1 cellular context compared by ENCODE assay signal in genomic region chr1:202551683-202552082, GRCh38.
TF ChIP-seq lines count a peak whose summit lies in the region.

No MANE protein-coding gene starts in this region.

TF ChIP-seq in K562, 482 proteins besides CTCF, POLR2A, EP300 and RAD21 (continued from another document and continues in another):
- TF ChIP-seq, protein P1, sequence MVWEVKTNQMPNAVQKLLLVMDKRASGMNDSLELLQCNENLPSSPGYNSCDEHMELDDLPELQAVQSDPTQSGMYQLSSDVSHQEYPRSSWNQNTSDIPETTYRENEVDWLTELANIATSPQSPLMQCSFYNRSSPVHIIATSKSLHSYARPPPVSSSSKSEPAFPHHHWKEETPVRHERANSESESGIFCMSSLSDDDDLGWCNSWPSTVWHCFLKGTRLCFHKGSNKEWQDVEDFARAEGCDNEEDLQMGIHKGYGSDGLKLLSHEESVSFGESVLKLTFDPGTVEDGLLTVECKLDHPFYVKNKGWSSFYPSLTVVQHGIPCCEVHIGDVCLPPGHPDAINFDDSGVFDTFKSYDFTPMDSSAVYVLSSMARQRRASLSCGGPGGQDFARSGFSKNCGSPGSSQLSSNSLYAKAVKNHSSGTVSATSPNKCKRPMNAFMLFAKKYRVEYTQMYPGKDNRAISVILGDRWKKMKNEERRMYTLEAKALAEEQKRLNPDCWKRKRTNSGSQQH (CRISPR knock-in tag; IDR thresholded peaks at IDR 0.05): no peak
- TF ChIP-seq SMAD4 (CRISPR knock-in tag; conservative IDR thresholded peaks at IDR 0.05): no peak
- no peak for TF ChIP-seq DLX4 (CRISPR knock-in tag; IDR thresholded peaks at IDR 0.05)
- TF ChIP-seq CBX2 (IDR thresholded peaks at IDR 0.05; ENCODE audit: insufficient read depth, low read length, poor library complexity, severe bottlenecking): no peak
- TF ChIP-seq, protein P2, sequence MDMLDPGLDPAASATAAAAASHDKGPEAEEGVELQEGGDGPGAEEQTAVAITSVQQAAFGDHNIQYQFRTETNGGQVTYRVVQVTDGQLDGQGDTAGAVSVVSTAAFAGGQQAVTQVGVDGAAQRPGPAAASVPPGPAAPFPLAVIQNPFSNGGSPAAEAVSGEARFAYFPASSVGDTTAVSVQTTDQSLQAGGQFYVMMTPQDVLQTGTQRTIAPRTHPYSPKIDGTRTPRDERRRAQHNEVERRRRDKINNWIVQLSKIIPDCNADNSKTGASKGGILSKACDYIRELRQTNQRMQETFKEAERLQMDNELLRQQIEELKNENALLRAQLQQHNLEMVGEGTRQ (CRISPR knock-in tag; IDR thresholded peaks at IDR 0.05): no peak
- no peak for TF ChIP-seq POLR3A (IDR thresholded peaks at IDR 0.05; ENCODE audit: borderline replicate concordance, extremely low read depth, insufficient read depth, insufficient read length)
- no peak for TF ChIP-seq EZH2 (IDR thresholded peaks at IDR 0.05; ENCODE audit: borderline replicate concordance, low read depth, low read length)
- no peak for TF ChIP-seq LCOR (CRISPR knock-in tag; IDR thresholded peaks at IDR 0.05)
- TF ChIP-seq MCM3 (IDR thresholded peaks at IDR 0.05): no peak
- TF ChIP-seq ARID1B (IDR thresholded peaks at IDR 0.05): peak; percentile 46
- no peak for TF ChIP-seq RBM17 (IDR thresholded peaks at IDR 0.05; ENCODE audit: borderline replicate concordance, low read depth, low read length)
- peak; percentile 80; the same call in 1 of the 2 replicates for TF ChIP-seq ZNF134 (CRISPR knock-in tag; conservative IDR thresholded peaks at IDR 0.05)
- no peak for TF ChIP-seq SMAD3 (CRISPR knock-in tag; conservative IDR thresholded peaks at IDR 0.05)
- no peak for TF ChIP-seq ATF1 (CRISPR knock-in tag; IDR thresholded peaks at IDR 0.05)
- TF ChIP-seq ATF1 (tag; IDR thresholded peaks at IDR 0.05): no peak
- TF ChIP-seq STAG1 (CRISPR knock-in tag; IDR thresholded peaks at IDR 0.05; ENCODE audit: borderline replicate concordance): no peak
- TF ChIP-seq TCFL5 (CRISPR knock-in tag; conservative IDR thresholded peaks at IDR 0.05): no peak
- TF ChIP-seq GATAD2A (IDR thresholded peaks at IDR 0.05): no peak
- peak; percentile 69 to 77; a peak in 3 of 4 replicates for TF ChIP-seq KDM1A (IDR thresholded peaks at IDR 0.05)
- TF ChIP-seq ZBTB17 (CRISPR knock-in tag; IDR thresholded peaks at IDR 0.05): no peak
- no peak for TF ChIP-seq ZNF707 (CRISPR knock-in tag; conservative IDR thresholded peaks at IDR 0.05)
- no peak for TF ChIP-seq HMG20B (CRISPR knock-in tag; IDR thresholded peaks at IDR 0.05)
- TF ChIP-seq ZSCAN32 (CRISPR knock-in tag; IDR thresholded peaks at IDR 0.05): no peak
- TF ChIP-seq E2F4 (CRISPR knock-in tag; IDR thresholded peaks at IDR 0.05; ENCODE audit: low read depth): no peak
- no peak for TF ChIP-seq KLF1 (tag; IDR thresholded peaks at IDR 0.05)
- TF ChIP-seq GATA2 (CRISPR knock-in tag; IDR thresholded peaks at IDR 0.05): peak; percentile 44
- TF ChIP-seq, protein P3, sequence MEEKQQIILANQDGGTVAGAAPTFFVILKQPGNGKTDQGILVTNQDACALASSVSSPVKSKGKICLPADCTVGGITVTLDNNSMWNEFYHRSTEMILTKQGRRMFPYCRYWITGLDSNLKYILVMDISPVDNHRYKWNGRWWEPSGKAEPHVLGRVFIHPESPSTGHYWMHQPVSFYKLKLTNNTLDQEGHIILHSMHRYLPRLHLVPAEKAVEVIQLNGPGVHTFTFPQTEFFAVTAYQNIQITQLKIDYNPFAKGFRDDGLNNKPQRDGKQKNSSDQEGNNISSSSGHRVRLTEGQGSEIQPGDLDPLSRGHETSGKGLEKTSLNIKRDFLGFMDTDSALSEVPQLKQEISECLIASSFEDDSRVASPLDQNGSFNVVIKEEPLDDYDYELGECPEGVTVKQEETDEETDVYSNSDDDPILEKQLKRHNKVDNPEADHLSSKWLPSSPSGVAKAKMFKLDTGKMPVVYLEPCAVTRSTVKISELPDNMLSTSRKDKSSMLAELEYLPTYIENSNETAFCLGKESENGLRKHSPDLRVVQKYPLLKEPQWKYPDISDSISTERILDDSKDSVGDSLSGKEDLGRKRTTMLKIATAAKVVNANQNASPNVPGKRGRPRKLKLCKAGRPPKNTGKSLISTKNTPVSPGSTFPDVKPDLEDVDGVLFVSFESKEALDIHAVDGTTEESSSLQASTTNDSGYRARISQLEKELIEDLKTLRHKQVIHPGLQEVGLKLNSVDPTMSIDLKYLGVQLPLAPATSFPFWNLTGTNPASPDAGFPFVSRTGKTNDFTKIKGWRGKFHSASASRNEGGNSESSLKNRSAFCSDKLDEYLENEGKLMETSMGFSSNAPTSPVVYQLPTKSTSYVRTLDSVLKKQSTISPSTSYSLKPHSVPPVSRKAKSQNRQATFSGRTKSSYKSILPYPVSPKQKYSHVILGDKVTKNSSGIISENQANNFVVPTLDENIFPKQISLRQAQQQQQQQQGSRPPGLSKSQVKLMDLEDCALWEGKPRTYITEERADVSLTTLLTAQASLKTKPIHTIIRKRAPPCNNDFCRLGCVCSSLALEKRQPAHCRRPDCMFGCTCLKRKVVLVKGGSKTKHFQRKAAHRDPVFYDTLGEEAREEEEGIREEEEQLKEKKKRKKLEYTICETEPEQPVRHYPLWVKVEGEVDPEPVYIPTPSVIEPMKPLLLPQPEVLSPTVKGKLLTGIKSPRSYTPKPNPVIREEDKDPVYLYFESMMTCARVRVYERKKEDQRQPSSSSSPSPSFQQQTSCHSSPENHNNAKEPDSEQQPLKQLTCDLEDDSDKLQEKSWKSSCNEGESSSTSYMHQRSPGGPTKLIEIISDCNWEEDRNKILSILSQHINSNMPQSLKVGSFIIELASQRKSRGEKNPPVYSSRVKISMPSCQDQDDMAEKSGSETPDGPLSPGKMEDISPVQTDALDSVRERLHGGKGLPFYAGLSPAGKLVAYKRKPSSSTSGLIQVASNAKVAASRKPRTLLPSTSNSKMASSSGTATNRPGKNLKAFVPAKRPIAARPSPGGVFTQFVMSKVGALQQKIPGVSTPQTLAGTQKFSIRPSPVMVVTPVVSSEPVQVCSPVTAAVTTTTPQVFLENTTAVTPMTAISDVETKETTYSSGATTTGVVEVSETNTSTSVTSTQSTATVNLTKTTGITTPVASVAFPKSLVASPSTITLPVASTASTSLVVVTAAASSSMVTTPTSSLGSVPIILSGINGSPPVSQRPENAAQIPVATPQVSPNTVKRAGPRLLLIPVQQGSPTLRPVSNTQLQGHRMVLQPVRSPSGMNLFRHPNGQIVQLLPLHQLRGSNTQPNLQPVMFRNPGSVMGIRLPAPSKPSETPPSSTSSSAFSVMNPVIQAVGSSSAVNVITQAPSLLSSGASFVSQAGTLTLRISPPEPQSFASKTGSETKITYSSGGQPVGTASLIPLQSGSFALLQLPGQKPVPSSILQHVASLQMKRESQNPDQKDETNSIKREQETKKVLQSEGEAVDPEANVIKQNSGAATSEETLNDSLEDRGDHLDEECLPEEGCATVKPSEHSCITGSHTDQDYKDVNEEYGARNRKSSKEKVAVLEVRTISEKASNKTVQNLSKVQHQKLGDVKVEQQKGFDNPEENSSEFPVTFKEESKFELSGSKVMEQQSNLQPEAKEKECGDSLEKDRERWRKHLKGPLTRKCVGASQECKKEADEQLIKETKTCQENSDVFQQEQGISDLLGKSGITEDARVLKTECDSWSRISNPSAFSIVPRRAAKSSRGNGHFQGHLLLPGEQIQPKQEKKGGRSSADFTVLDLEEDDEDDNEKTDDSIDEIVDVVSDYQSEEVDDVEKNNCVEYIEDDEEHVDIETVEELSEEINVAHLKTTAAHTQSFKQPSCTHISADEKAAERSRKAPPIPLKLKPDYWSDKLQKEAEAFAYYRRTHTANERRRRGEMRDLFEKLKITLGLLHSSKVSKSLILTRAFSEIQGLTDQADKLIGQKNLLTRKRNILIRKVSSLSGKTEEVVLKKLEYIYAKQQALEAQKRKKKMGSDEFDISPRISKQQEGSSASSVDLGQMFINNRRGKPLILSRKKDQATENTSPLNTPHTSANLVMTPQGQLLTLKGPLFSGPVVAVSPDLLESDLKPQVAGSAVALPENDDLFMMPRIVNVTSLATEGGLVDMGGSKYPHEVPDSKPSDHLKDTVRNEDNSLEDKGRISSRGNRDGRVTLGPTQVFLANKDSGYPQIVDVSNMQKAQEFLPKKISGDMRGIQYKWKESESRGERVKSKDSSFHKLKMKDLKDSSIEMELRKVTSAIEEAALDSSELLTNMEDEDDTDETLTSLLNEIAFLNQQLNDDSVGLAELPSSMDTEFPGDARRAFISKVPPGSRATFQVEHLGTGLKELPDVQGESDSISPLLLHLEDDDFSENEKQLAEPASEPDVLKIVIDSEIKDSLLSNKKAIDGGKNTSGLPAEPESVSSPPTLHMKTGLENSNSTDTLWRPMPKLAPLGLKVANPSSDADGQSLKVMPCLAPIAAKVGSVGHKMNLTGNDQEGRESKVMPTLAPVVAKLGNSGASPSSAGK (IDR thresholded peaks at IDR 0.05): no peak
- no peak for TF ChIP-seq MTA3 (IDR thresholded peaks at IDR 0.05; ENCODE audit: borderline replicate concordance)
- TF ChIP-seq CBX3 (IDR thresholded peaks at IDR 0.05; ENCODE audit: borderline replicate concordance in 1 of 2, low read length in 2 of 2): no peak
- TF ChIP-seq TCF3 (CRISPR knock-in tag; IDR thresholded peaks at IDR 0.05): peak; percentile 40; the same call in 1 of the 2 replicates
- peak; percentile 90 for TF ChIP-seq NFIC (IDR thresholded peaks at IDR 0.05)
- TF ChIP-seq ZBTB7A (IDR thresholded peaks at IDR 0.05; ENCODE audit: borderline replicate concordance, control insufficient read depth, low read depth, low read length): no peak
- 0 out of 2 replicates have a peak, but pooled peaks have one; percentile 26 for TF ChIP-seq SOX6 (IDR thresholded peaks at IDR 0.05)
- TF ChIP-seq ZNF398 (CRISPR knock-in tag; IDR thresholded peaks at IDR 0.05): no peak
- TF ChIP-seq ZNF224 (CRISPR knock-in tag; IDR thresholded peaks at IDR 0.05): no peak
- no peak for TF ChIP-seq BRF1 (IDR thresholded peaks at IDR 0.05; ENCODE audit: borderline replicate concordance, extremely low read depth, insufficient read length)
- peak; percentile 84 for TF ChIP-seq CTBP1 (IDR thresholded peaks at IDR 0.05; ENCODE audit: borderline replicate concordance)
- TF ChIP-seq, protein P4, sequence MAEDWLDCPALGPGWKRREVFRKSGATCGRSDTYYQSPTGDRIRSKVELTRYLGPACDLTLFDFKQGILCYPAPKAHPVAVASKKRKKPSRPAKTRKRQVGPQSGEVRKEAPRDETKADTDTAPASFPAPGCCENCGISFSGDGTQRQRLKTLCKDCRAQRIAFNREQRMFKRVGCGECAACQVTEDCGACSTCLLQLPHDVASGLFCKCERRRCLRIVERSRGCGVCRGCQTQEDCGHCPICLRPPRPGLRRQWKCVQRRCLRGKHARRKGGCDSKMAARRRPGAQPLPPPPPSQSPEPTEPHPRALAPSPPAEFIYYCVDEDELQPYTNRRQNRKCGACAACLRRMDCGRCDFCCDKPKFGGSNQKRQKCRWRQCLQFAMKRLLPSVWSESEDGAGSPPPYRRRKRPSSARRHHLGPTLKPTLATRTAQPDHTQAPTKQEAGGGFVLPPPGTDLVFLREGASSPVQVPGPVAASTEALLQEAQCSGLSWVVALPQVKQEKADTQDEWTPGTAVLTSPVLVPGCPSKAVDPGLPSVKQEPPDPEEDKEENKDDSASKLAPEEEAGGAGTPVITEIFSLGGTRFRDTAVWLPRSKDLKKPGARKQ (CRISPR knock-in tag; IDR thresholded peaks at IDR 0.05): no peak
- no peak for TF ChIP-seq ZNF197 (CRISPR knock-in tag; IDR thresholded peaks at IDR 0.05; ENCODE audit: low read depth)
- TF ChIP-seq, protein P5, sequence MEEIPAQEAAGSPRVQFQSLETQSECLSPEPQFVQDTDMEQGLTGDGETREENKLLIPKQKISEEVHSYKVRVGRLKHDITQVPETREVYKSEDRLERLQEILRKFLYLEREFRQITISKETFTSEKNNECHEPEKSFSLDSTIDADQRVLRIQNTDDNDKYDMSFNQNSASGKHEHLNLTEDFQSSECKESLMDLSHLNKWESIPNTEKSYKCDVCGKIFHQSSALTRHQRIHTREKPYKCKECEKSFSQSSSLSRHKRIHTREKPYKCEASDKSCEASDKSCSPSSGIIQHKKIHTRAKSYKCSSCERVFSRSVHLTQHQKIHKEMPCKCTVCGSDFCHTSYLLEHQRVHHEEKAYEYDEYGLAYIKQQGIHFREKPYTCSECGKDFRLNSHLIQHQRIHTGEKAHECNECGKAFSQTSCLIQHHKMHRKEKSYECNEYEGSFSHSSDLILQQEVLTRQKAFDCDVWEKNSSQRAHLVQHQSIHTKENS (CRISPR knock-in tag; IDR thresholded peaks at IDR 0.05): no peak
- TF ChIP-seq DDX20 (tag; IDR thresholded peaks at IDR 0.05; ENCODE audit: low read depth): no peak
- TF ChIP-seq ZNF561 (CRISPR knock-in tag; conservative IDR thresholded peaks at IDR 0.05): no peak
- TF ChIP-seq U2AF1 (optimal IDR thresholded peaks at IDR 0.05; ENCODE audit: low read depth, low read length): no peak
- TF ChIP-seq ZNF780A (CRISPR knock-in tag; IDR thresholded peaks at IDR 0.05): no peak
- no peak for TF ChIP-seq SMAD1 (IDR thresholded peaks at IDR 0.05; ENCODE audit: low read depth, low read length, partially characterized antibody)
- TF ChIP-seq ZC3H4 (CRISPR knock-in tag; IDR thresholded peaks at IDR 0.05; ENCODE audit: borderline replicate concordance): no peak
- TF ChIP-seq KLF6 (CRISPR knock-in tag; IDR thresholded peaks at IDR 0.05; ENCODE audit: borderline replicate concordance): no peak
- TF ChIP-seq PURB (CRISPR knock-in tag; IDR thresholded peaks at IDR 0.05; ENCODE audit: low read depth): no peak
- no peak for TF ChIP-seq TSC22D4 (tag; IDR thresholded peaks at IDR 0.05)
- no peak for TF ChIP-seq HNRNPH1 (optimal IDR thresholded peaks at IDR 0.05; ENCODE audit: low read depth, low read length)
- no peak for TF ChIP-seq HNRNPUL1 (IDR thresholded peaks at IDR 0.05; ENCODE audit: low read length)
